ENCODE assay signal across 9 cellular contexts in genomic region chr18:22846088-22846683, GRCh38.
A peak's percentile ranks its signal among the peaks of the same experiment; 100 is the strongest.
DNase-seq lines count a peak whose midpoint lies in the region; ATAC-seq, FAIRE-seq and TF ChIP-seq lines count a peak whose summit lies in the region.
"Had no signal": no experiment of that assay in that cellular context is flagged by ENCODE, and none has a peak within 500 bp of the region (broad histone marks: within the 10 kb centered on the region; RNA-seq: fewer than 3 reads in every experiment).

No MANE protein-coding gene starts in this region.

- no peak overlapping the region for H3K4me3 ChIP-seq in Loucy (ENCODE audit: low read length, poor library complexity, severe bottlenecking)
- H3K4me3 ChIP-seq in K562: no peak overlapping the region

- H3K27ac ChIP-seq in K562 (ENCODE audit: extremely low read depth, low read depth, low read length): no peak overlapping the region

- TF ChIP-seq RAD21 in K562 (CRISPR knock-in tag; conservative IDR thresholded peaks at IDR 0.05 in 1 of 2, IDR thresholded peaks at IDR 0.05 in 1 of 2): peak; percentile 51 to 61

- no peaks in the 10 kb centered on the region for H3K9me3 ChIP-seq in Loucy (ENCODE audit: insufficient read depth, low read depth, low read length)
- no peaks in the 10 kb centered on the region for H3K9me3 ChIP-seq in K562 (replicated peaks; ENCODE audit: control insufficient read depth, insufficient read depth, low read depth, low read length)

- H3K36me3 ChIP-seq in Loucy (ENCODE audit: insufficient read depth, low read length) (no peaks in the 10 kb centered on the region), K562 (ENCODE audit: control insufficient read depth, insufficient read depth, low read length) (no peaks in the 10 kb centered on the region)

- no peak overlapping the region for H3K27ac Mint-ChIP-seq in mesothelial cell of epicardium
- H3K27ac Mint-ChIP-seq in activated naive CD4-positive, alpha-beta T cell treated with anti-CD3 and anti-CD28 coated beads, Interleukin-2, amount 10 ng/mL, durations not matched to agents 7 days and 5 days: no peak overlapping the region

- intact Hi-C loops in K562 (cut with micrococcal nuclease): loop anchor here (5.0 kb wide), 1 partner anchor 136 kb away; no protein-coding TSS in a partner anchor

- H3K4me1 ChIP-seq in Loucy (ENCODE audit: insufficient read depth, low read length, poor library complexity, severe bottlenecking) (no peaks in the 10 kb centered on the region), K562 (replicated peaks in 1 of 2; ENCODE audit: control insufficient read depth in 2 of 2, insufficient read depth in 2 of 2, low read length in 2 of 2) (no peaks in the 10 kb centered on the region)

- no peaks in the 10 kb centered on the region for H4K20me1 ChIP-seq in Loucy (ENCODE audit: insufficient read depth, low read length, poor library complexity, severe bottlenecking)
- no peaks in the 10 kb centered on the region for H4K20me1 ChIP-seq in K562 (replicated peaks; ENCODE audit: control insufficient read depth, insufficient read depth, low read length)

- H3K9ac ChIP-seq in Loucy (ENCODE audit: low read depth, low read length, poor library complexity, severe bottlenecking) (no peak overlapping the region), K562 (ENCODE audit: insufficient read depth in 1 of 2, low read depth in 2 of 2, low read length in 2 of 2) (no peak overlapping the region)

- H3K36me3 Mint-ChIP-seq in mesothelial cell of epicardium: peaks cover 2% of the 10 kb centered on the region
- H3K36me3 Mint-ChIP-seq in activated naive CD4-positive, alpha-beta T cell treated with anti-CD3 and anti-CD28 coated beads, Interleukin-2, amount 10 ng/mL, durations not matched to agents 7 days and 5 days: no peaks in the 10 kb centered on the region

- 2% methylated on average over 6 of the region's 6 CpGs for WGBS in K562 (ENCODE audit: insufficient coverage, low coverage, missing lambda C conversion rate)

- in situ Hi-C loops in K562 (cut with MboI): no loop called here

- H3K27me3 Mint-ChIP-seq in mesothelial cell of epicardium (ENCODE audit: low read depth): no peaks in the 10 kb centered on the region
- H3K27me3 Mint-ChIP-seq in activated naive CD4-positive, alpha-beta T cell treated with anti-CD3 and anti-CD28 coated beads, Interleukin-2, amount 10 ng/mL, durations not matched to agents 7 days and 5 days: peaks cover 11% of the 10 kb centered on the region

- no peaks in the 10 kb centered on the region for H3K9me1 ChIP-seq in K562 (ENCODE audit: control insufficient read depth, insufficient read depth, low read length)

- TF ChIP-seq POLR2A in K562 (conservative IDR thresholded peaks at IDR 0.05): no peak

- ATAC-seq in K562 (peak; percentile 74), GM18861 (IDR thresholded peaks at IDR 0.05; ENCODE audit: unreplicated experiment) (no peak)

- POLR2A ChIA-PET in K562 (lab: Yijun Ruan, JAX): no interaction called here

- no peaks in the 10 kb centered on the region for H3K9me2 ChIP-seq in Loucy (replicated peaks; ENCODE audit: low read depth, low read length)

- H3F3A ChIP-seq in Loucy (ENCODE audit: low read depth): no peaks in the 10 kb centered on the region

- peak; percentile 19 for DNase-seq in DMS114 treated with DMSO at 0.1 percent for 48 hours (lab: John Stamatoyannopoulos, UW; ENCODE audit: unreplicated experiment)
- DNase-seq in K562 (ENCODE audit: extremely low read depth in 1 of 4, low spot score in 3 of 4): peak; percentile 14 to 34 (median 22)
- DNase-seq in mesothelial cell of epicardium (ENCODE audit: low spot score in 2 of 2, unreplicated experiment in 2 of 2): no peak
- DNase-seq in activated naive CD4-positive, alpha-beta T cell treated with anti-CD3 and anti-CD28 coated beads, Interleukin-2, amount 10 ng/mL, durations not matched to agents 7 days and 5 days: no peak
- no peak for DNase-seq in mucosa of gallbladder (ENCODE audit: low spot score)
- no peak for DNase-seq in stimulated activated CD4-positive, alpha-beta T cell treated with anti-CD3 and anti-CD28 coated beads, Interleukin-12 subunit alpha, Interleukin-12 subunit beta, amount 100 ng/mL, for 4 hours
- DNase-seq: activated naive CD4-positive, alpha-beta T cell treated with anti-CD3 and anti-CD28 coated beads, Interleukin-2, amount 50 U/mL, for 16 hours had no signal

- no TSS peak for BruUV-seq in K562 (replicated peaks; lab: Mats Ljungman, UMichigan)

- H3K27me3 ChIP-seq in Loucy (ENCODE audit: insufficient read depth, low read length, poor library complexity, severe bottlenecking) (no peaks in the 10 kb centered on the region), K562 (ENCODE audit: control insufficient read depth in 2 of 2, insufficient read depth in 2 of 2, low read length in 2 of 2) (peaks cover 0 to 5% of the 10 kb centered on the region in 2 experiments; a peak in 1 of 5 replicates)

- peak; percentile 70 for TF ChIP-seq CTCF in Loucy (conservative IDR thresholded peaks at IDR 0.05; ENCODE audit: low read length)
- TF ChIP-seq CTCF in K562 (IDR thresholded peaks at IDR 0.05 in 2 of 3, conservative IDR thresholded peaks at IDR 0.05 in 1 of 3; ENCODE audit: insufficient read depth in 2 of 3, low read depth in 1 of 3, low read length in 3 of 3): peak; percentile 37 to 63 (median 56); a peak in 4 of 6 replicates
- TF ChIP-seq CTCF in mesothelial cell of epicardium (IDR thresholded peaks at IDR 0.05; ENCODE audit: unreplicated experiment): peak; percentile 33

- no peak overlapping the region for H3K4me3 Mint-ChIP-seq in mesothelial cell of epicardium
- no peak overlapping the region for H3K4me3 Mint-ChIP-seq in activated naive CD4-positive, alpha-beta T cell treated with anti-CD3 and anti-CD28 coated beads, Interleukin-2, amount 10 ng/mL, durations not matched to agents 7 days and 5 days

- H3K4me1 Mint-ChIP-seq in mesothelial cell of epicardium: peaks cover 34% of the 10 kb centered on the region
- no peaks in the 10 kb centered on the region for H3K4me1 Mint-ChIP-seq in activated naive CD4-positive, alpha-beta T cell treated with anti-CD3 and anti-CD28 coated beads, Interleukin-2, amount 10 ng/mL, durations not matched to agents 7 days and 5 days

- H2AFZ ChIP-seq in Loucy (ENCODE audit: low read length) (no peak overlapping the region), K562 (ENCODE audit: low read depth, low read length) (no peak overlapping the region; the same call in 1 of the 2 replicates)

- CTCF ChIA-PET in K562 (lab: Yijun Ruan, JAX; ENCODE audit: low intra/inter-chr PET ratio): interaction anchor here (0.5 to 1.4 kb wide), 2 partner anchors 111 to 137 kb away, joined by 4 to 8 read pairs; no protein-coding TSS in a partner anchor
- CTCF ChIA-PET in activated naive CD4-positive, alpha-beta T cell treated with anti-CD3 and anti-CD28 coated beads, Interleukin-2, amount 10 ng/mL, durations not matched to agents 7 days and 5 days (lab: Charles Lee): interaction anchor here (0.7 kb wide), 1 partner anchor 137 kb away, joined by 3 read pairs; no protein-coding TSS in a partner anchor

- no peak for TF ChIP-seq EP300 in K562 (IDR thresholded peaks at IDR 0.05; ENCODE audit: low read length)

- H3K79me2 ChIP-seq in Loucy (ENCODE audit: insufficient read depth, low read length): no peaks in the 10 kb centered on the region
- H3K79me2 ChIP-seq in K562 (ENCODE audit: control insufficient read depth, insufficient read depth, low read length): no peaks in the 10 kb centered on the region

- H3K9me3 Mint-ChIP-seq in mesothelial cell of epicardium: no peaks in the 10 kb centered on the region
- H3K9me3 Mint-ChIP-seq in activated naive CD4-positive, alpha-beta T cell treated with anti-CD3 and anti-CD28 coated beads, Interleukin-2, amount 10 ng/mL, durations not matched to agents 7 days and 5 days: no peaks in the 10 kb centered on the region

- peak; percentile 52 for FAIRE-seq in K562 (lab: Jason Lieb, UNC)

- no peak overlapping the region for H3K4me2 ChIP-seq in Loucy (ENCODE audit: low read depth, low read length, poor library complexity, severe bottlenecking)
- no peak overlapping the region for H3K4me2 ChIP-seq in K562 (ENCODE audit: insufficient read depth, low read length)

TF ChIP-seq in K562, 482 proteins besides CTCF, POLR2A, EP300 and RAD21 (continues in another document):
- no peak for TF ChIP-seq ZBTB11 (CRISPR knock-in tag; IDR thresholded peaks at IDR 0.05)
- no peak for TF ChIP-seq MCM7 (IDR thresholded peaks at IDR 0.05)
- no peak for TF ChIP-seq NCOR1 (IDR thresholded peaks at IDR 0.05)
- no peak for TF ChIP-seq ZNF76 (CRISPR knock-in tag; IDR thresholded peaks at IDR 0.05; ENCODE audit: borderline replicate concordance)
- TF ChIP-seq SMC3 (conservative IDR thresholded peaks at IDR 0.05; ENCODE audit: insufficient read depth, low read depth, low read length): 0 out of 2 replicates have a peak, but pooled peaks have one; percentile 13

Comparison
In these comparisons a context has a peak if more than half of its experiments do, and no peak if none do; other contexts are left out.
1. DNase-seq: peak in DMS114 treated with DMSO at 0.1 percent for 48 hours (single experiment) and K562 (4 of 4); none in mesothelial cell of epicardium (0 of 2), activated naive CD4-positive, alpha-beta T cell treated with anti-CD3 and anti-CD28 coated beads, Interleukin-2, amount 10 ng/mL, durations not matched to agents 7 days and 5 days (single experiment), mucosa of gallbladder (single experiment) and stimulated activated CD4-positive, alpha-beta T cell treated with anti-CD3 and anti-CD28 coated beads, Interleukin-12 subunit alpha, Interleukin-12 subunit beta, amount 100 ng/mL, for 4 hours (single experiment).
2. Peak in every context shown above with its lines, with median percentiles within 50 percentile points of each other: CTCF ChIP-seq.